1 cellular context compared by ENCODE assay signal in the genomic region with DNA sequence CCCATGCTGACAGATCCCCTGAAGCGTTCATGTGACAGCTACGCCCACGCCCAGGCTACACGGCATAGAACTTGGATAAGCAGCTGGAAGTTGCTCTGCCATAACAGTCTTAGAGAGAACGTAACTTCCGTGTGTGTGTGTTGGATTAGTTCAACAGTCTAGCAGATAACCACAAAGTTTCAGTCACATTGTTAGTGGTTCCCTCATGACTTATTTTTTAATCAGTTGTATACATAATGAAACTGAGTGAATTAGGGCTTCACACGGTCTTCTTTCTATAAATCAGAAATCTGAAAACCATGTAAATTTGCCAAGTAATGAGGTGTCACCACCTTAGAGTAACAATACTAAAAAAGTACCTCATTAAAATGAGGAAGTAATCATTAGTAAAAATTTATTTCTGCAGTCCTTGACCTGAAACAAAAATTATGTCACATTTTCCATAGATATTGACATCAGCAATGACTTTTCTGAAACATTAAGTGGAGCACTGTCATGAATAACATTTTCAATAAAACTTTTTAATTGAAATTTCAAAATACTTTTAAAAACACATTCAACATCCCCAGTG.
A peak's percentile ranks its signal among the peaks of the same experiment; 100 is the strongest.
TF ChIP-seq lines count a peak whose summit lies in the region.

No MANE protein-coding gene starts in this region.

TF ChIP-seq in K562, 482 proteins besides CTCF, POLR2A, EP300 and RAD21 (continued from another document and continues in another):
- TF ChIP-seq, protein P1, sequence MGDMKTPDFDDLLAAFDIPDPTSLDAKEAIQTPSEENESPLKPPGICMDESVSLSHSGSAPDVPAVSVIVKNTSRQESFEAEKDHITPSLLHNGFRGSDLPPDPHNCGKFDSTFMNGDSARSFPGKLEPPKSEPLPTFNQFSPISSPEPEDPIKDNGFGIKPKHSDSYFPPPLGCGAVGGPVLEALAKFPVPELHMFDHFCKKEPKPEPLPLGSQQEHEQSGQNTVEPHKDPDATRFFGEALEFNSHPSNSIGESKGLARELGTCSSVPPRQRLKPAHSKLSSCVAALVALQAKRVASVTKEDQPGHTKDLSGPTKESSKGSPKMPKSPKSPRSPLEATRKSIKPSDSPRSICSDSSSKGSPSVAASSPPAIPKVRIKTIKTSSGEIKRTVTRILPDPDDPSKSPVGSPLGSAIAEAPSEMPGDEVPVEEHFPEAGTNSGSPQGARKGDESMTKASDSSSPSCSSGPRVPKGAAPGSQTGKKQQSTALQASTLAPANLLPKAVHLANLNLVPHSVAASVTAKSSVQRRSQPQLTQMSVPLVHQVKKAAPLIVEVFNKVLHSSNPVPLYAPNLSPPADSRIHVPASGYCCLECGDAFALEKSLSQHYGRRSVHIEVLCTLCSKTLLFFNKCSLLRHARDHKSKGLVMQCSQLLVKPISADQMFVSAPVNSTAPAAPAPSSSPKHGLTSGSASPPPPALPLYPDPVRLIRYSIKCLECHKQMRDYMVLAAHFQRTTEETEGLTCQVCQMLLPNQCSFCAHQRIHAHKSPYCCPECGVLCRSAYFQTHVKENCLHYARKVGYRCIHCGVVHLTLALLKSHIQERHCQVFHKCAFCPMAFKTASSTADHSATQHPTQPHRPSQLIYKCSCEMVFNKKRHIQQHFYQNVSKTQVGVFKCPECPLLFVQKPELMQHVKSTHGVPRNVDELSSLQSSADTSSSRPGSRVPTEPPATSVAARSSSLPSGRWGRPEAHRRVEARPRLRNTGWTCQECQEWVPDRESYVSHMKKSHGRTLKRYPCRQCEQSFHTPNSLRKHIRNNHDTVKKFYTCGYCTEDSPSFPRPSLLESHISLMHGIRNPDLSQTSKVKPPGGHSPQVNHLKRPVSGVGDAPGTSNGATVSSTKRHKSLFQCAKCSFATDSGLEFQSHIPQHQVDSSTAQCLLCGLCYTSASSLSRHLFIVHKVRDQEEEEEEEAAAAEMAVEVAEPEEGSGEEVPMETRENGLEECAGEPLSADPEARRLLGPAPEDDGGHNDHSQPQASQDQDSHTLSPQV (IDR thresholded peaks at IDR 0.05): peak; percentile 81
- TF ChIP-seq ZNF644 (tag; IDR thresholded peaks at IDR 0.05; ENCODE audit: low read depth) (peak; percentile 49; the same call in 1 of the 2 replicates), ZNF584 (CRISPR knock-in tag; IDR thresholded peaks at IDR 0.05; ENCODE audit: low read depth) (peak; percentile 51; the same call in 1 of the 2 replicates), ZNF830 (CRISPR knock-in tag; IDR thresholded peaks at IDR 0.05) (no peak), NBN (IDR thresholded peaks at IDR 0.05; ENCODE audit: low read depth) (peak; percentile 36; the same call in 1 of the 2 replicates), CBFA2T2 (conservative IDR thresholded peaks at IDR 0.05) (peak; percentile 80), L3MBTL2 (IDR thresholded peaks at IDR 0.05) (peak; percentile 73; the same call in 1 of the 2 replicates), ZC3H11A (IDR thresholded peaks at IDR 0.05; ENCODE audit: low read depth, low read length) (no peak), CBX3 (IDR thresholded peaks at IDR 0.05; ENCODE audit: borderline replicate concordance in 1 of 2, low read length in 2 of 2) (peak in 1 of 2 experiments; percentile 90; a peak in 1 of 3 replicates), ZNF696 (CRISPR knock-in tag; conservative IDR thresholded peaks at IDR 0.05) (no peak), FIP1L1 (IDR thresholded peaks at IDR 0.05; ENCODE audit: low read depth, low read length, poor library complexity, severe bottlenecking) (no peak), MTA1 (IDR thresholded peaks at IDR 0.05; ENCODE audit: borderline replicate concordance) (no peak), ZNF311 (CRISPR knock-in tag; IDR thresholded peaks at IDR 0.05) (no peak; the same call in 1 of the 2 replicates), EGR1 (conservative IDR thresholded peaks at IDR 0.05) (peak; percentile 99), KDM4B (IDR thresholded peaks at IDR 0.05; ENCODE audit: borderline replicate concordance in 2 of 2, low read depth in 1 of 2) (no peak), CREB1 (IDR thresholded peaks at IDR 0.05) (peak; percentile 80), CREB1 (CRISPR knock-in tag; IDR thresholded peaks at IDR 0.05) (peak; percentile 60; the same call in 1 of the 2 replicates), ZNF717 (CRISPR knock-in tag; IDR thresholded peaks at IDR 0.05) (no peak), ADNP (tag; IDR thresholded peaks at IDR 0.05) (0 out of 2 replicates have a peak, but pooled peaks have one; percentile 24), CREBBP (IDR thresholded peaks at IDR 0.05; ENCODE audit: low read depth, low read length) (no peak), POU5F1 (IDR thresholded peaks at IDR 0.05; ENCODE audit: borderline replicate concordance, low read depth, low read length, partially characterized antibody) (no peak), ZNF551 (CRISPR knock-in tag; IDR thresholded peaks at IDR 0.05) (no peak)
- TF ChIP-seq, protein P2, sequence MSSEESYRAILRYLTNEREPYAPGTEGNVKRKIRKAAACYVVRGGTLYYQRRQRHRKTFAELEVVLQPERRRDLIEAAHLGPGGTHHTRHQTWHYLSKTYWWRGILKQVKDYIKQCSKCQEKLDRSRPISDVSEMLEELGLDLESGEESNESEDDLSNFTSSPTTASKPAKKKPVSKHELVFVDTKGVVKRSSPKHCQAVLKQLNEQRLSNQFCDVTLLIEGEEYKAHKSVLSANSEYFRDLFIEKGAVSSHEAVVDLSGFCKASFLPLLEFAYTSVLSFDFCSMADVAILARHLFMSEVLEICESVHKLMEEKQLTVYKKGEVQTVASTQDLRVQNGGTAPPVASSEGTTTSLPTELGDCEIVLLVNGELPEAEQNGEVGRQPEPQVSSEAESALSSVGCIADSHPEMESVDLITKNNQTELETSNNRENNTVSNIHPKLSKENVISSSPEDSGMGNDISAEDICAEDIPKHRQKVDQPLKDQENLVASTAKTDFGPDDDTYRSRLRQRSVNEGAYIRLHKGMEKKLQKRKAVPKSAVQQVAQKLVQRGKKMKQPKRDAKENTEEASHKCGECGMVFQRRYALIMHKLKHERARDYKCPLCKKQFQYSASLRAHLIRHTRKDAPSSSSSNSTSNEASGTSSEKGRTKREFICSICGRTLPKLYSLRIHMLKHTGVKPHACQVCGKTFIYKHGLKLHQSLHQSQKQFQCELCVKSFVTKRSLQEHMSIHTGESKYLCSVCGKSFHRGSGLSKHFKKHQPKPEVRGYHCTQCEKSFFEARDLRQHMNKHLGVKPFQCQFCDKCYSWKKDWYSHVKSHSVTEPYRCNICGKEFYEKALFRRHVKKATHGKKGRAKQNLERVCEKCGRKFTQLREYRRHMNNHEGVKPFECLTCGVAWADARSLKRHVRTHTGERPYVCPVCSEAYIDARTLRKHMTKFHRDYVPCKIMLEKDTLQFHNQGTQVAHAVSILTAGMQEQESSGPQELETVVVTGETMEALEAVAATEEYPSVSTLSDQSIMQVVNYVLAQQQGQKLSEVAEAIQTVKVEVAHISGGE (CRISPR knock-in tag; IDR thresholded peaks at IDR 0.05): 0 out of 6 replicates have a peak, but pooled peaks of 1 of the 3 experiments have one; percentile 27
- TF ChIP-seq, protein P3, sequence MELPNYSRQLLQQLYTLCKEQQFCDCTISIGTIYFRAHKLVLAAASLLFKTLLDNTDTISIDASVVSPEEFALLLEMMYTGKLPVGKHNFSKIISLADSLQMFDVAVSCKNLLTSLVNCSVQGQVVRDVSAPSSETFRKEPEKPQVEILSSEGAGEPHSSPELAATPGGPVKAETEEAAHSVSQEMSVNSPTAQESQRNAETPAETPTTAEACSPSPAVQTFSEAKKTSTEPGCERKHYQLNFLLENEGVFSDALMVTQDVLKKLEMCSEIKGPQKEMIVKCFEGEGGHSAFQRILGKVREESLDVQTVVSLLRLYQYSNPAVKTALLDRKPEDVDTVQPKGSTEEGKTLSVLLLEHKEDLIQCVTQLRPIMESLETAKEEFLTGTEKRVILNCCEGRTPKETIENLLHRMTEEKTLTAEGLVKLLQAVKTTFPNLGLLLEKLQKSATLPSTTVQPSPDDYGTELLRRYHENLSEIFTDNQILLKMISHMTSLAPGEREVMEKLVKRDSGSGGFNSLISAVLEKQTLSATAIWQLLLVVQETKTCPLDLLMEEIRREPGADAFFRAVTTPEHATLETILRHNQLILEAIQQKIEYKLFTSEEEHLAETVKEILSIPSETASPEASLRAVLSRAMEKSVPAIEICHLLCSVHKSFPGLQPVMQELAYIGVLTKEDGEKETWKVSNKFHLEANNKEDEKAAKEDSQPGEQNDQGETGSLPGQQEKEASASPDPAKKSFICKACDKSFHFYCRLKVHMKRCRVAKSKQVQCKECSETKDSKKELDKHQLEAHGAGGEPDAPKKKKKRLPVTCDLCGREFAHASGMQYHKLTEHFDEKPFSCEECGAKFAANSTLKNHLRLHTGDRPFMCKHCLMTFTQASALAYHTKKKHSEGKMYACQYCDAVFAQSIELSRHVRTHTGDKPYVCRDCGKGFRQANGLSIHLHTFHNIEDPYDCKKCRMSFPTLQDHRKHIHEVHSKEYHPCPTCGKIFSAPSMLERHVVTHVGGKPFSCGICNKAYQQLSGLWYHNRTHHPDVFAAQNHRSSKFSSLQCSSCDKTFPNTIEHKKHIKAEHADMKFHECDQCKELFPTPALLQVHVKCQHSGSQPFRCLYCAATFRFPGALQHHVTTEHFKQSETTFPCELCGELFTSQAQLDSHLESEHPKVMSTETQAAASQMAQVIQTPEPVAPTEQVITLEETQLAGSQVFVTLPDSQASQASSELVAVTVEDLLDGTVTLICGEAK (IDR thresholded peaks at IDR 0.05): peak; percentile 54; the same call in 1 of the 2 replicates
- TF ChIP-seq, protein P3 (CRISPR knock-in tag; IDR thresholded peaks at IDR 0.05): no peak
- TF ChIP-seq, protein P4, sequence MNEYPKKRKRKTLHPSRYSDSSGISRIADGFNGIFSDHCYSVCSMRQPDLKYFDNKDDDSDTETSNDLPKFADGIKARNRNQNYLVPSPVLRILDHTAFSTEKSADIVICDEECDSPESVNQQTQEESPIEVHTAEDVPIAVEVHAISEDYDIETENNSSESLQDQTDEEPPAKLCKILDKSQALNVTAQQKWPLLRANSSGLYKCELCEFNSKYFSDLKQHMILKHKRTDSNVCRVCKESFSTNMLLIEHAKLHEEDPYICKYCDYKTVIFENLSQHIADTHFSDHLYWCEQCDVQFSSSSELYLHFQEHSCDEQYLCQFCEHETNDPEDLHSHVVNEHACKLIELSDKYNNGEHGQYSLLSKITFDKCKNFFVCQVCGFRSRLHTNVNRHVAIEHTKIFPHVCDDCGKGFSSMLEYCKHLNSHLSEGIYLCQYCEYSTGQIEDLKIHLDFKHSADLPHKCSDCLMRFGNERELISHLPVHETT (CRISPR knock-in tag; conservative IDR thresholded peaks at IDR 0.05 in 1 of 2, IDR thresholded peaks at IDR 0.05 in 1 of 2): peak in 1 of 2 experiments; percentile 68; a peak in 1 of 4 replicates
- TF ChIP-seq, protein P5, sequence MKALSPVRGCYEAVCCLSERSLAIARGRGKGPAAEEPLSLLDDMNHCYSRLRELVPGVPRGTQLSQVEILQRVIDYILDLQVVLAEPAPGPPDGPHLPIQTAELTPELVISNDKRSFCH (CRISPR knock-in tag; IDR thresholded peaks at IDR 0.05): no peak
- TF ChIP-seq, protein P5 (tag; IDR thresholded peaks at IDR 0.05): 0 out of 2 replicates have a peak, but pooled peaks have one; percentile 31
- TF ChIP-seq, protein P6, sequence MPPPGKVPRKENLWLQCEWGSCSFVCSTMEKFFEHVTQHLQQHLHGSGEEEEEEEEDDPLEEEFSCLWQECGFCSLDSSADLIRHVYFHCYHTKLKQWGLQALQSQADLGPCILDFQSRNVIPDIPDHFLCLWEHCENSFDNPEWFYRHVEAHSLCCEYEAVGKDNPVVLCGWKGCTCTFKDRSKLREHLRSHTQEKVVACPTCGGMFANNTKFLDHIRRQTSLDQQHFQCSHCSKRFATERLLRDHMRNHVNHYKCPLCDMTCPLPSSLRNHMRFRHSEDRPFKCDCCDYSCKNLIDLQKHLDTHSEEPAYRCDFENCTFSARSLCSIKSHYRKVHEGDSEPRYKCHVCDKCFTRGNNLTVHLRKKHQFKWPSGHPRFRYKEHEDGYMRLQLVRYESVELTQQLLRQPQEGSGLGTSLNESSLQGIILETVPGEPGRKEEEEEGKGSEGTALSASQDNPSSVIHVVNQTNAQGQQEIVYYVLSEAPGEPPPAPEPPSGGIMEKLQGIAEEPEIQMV (tag; conservative IDR thresholded peaks at IDR 0.05; ENCODE audit: low read depth): no peak; the same call in 1 of the 2 replicates
- TF ChIP-seq, protein P7, sequence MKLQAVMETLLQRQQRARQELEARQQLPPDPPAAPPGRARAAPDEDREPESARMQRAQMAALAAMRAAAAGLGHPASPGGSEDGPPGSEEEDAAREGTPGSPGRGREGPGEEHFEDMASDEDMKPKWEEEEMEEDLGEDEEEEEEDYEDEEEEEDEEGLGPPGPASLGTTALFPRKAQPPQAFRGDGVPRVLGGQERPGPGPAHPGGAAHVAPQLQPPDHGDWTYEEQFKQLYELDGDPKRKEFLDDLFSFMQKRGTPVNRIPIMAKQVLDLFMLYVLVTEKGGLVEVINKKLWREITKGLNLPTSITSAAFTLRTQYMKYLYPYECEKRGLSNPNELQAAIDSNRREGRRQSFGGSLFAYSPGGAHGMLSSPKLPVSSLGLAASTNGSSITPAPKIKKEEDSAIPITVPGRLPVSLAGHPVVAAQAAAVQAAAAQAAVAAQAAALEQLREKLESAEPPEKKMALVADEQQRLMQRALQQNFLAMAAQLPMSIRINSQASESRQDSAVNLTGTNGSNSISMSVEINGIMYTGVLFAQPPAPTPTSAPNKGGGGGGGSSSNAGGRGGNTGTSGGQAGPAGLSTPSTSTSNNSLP (IDR thresholded peaks at IDR 0.05; ENCODE audit: borderline replicate concordance, low read depth, low read length): peak; percentile 58; the same call in 1 of the 2 replicates
